In genomic region chr2:73994544-73994831, GRCh38 we compare ENCODE assay signal across 21 cellular contexts.
"Had no signal": no experiment of that assay in that cellular context is flagged by ENCODE, and none has a peak within 500 bp of the region (broad histone marks: within the 10 kb centered on the region; RNA-seq: fewer than 3 reads in every experiment).

No MANE protein-coding gene starts in this region.

- H3K27me3 Mint-ChIP-seq: T-cell had no signal

- H3K27ac ChIP-seq: adrenal gland, breast epithelium, esophagus muscularis mucosa, gastroesophageal sphincter, heart right ventricle, pancreas, tibial nerve, vagina had no signal

- H3K4me1 ChIP-seq: adrenal gland, breast epithelium, pancreas had no signal

- H3K4me3 Mint-ChIP-seq: activated naive CD4-positive, alpha-beta T cell treated with anti-CD3 and anti-CD28 coated beads for 36 hours had no signal

- H3K9ac ChIP-seq: SK-N-SH had no signal

- H3K4me2 ChIP-seq: SK-N-SH, smooth muscle cell had no signal

- H3K27ac Mint-ChIP-seq: stimulated activated effector memory CD8-positive, alpha-beta T cell treated with anti-CD3 and anti-CD28 coated beads, Interleukin-12 subunit alpha, Interleukin-12 subunit beta, amount 100 ng/mL, for 72 hours had no signal

- DNase-seq: activated CD4-positive, alpha-beta T cell treated with anti-CD3 and anti-CD28 coated beads, Interleukin-2, amount 50 U/mL, for 1 hour; activated naive CD4-positive, alpha-beta T cell treated with anti-CD3 and anti-CD28 coated beads for 36 hours; activated T-cell treated with anti-CD3 and anti-CD28 coated beads, Interleukin-2, amount 50 U/mL, for 48 hours; adrenal gland; cerebellar nuclear complex; effector CD8-positive, alpha-beta T cell; heart right ventricle; left lung; SK-N-SH; stimulated activated CD4-positive, alpha-beta T cell treated with anti-CD3 and anti-CD28 coated beads, Interleukin-4, amount 100 ng/mL, for 1 hour; T-cell; T-helper 9 cell had no signal

- ATAC-seq: gastroesophageal sphincter, sciatic nerve, T-cell had no signal

- H3K36me3 ChIP-seq: adrenal gland, breast epithelium, esophagus muscularis mucosa, gastroesophageal sphincter, pancreas, tibial nerve, vagina had no signal

- H3K9me3 ChIP-seq: adrenal gland, breast epithelium, esophagus muscularis mucosa, gastroesophageal sphincter, heart right ventricle, left lung, pancreas, SK-N-SH, tibial nerve, vagina had no signal

- H3K27me3 ChIP-seq: adrenal gland, breast epithelium, esophagus muscularis mucosa, gastroesophageal sphincter, heart right ventricle, left lung, pancreas, tibial nerve, vagina had no signal

- H3K4me3 ChIP-seq: adrenal gland, breast epithelium, esophagus muscularis mucosa, gastroesophageal sphincter, heart right ventricle, left lung, pancreas, smooth muscle cell, tibial nerve, vagina had no signal
